ENCODE assay signal across 1 cellular context in genomic region chr19:50222691-50223438, GRCh38.
A peak's percentile ranks its signal among the peaks of the same experiment; 100 is the strongest.
TF ChIP-seq lines count a peak whose summit lies in the region.

No MANE protein-coding gene starts in this region.

TF ChIP-seq in A549, 52 proteins besides CTCF, POLR2A, EP300 and RAD21:
- TF ChIP-seq ZFP36 (IDR thresholded peaks at IDR 0.05; ENCODE audit: borderline replicate concordance, partially characterized antibody), result peak; percentile 59
- TF ChIP-seq NR3C1 (IDR thresholded peaks at IDR 0.05), result no peak
TF ChIP-seq in A549: peak in this region for 1.
